Comparison of ENCODE assay signal across 1 cellular context in the genomic region with DNA sequence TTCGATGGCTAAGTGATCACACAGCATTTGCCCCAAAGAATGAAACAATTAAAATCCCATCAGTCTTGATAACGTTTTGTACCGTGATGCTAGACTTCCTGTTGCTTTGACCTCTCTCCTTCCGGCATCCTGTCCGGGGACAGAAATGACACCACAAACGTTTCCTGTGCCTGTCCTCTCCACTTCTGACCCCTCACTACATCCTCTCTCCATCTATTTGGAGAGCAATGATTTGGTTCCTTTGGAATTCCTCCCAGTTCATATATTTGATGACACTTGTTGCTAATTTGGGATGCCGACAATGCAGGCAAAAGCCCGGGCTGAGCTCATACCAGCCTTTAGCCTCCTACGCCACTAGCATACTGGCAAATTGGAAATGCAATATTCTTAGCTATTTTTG.
TF ChIP-seq lines count a peak whose summit lies in the region.

No MANE protein-coding gene starts in this region.

TF ChIP-seq in liver, 16 proteins besides CTCF, POLR2A, EP300 and RAD21 (continued from another document):
- TF ChIP-seq REST (IDR thresholded peaks at IDR 0.05) (no peak), TAF1 (conservative IDR thresholded peaks at IDR 0.05) (no peak), ATF3 (IDR thresholded peaks at IDR 0.05) (no peak), HNF4A (conservative IDR thresholded peaks at IDR 0.05) (no peak), GABPA (IDR thresholded peaks at IDR 0.05 in 1 of 2, conservative IDR thresholded peaks at IDR 0.05 in 1 of 2) (peak in 1 of 2 donors; percentile 35), RXRA (IDR thresholded peaks at IDR 0.05) (peak; percentile 51 to 55), HNF4G (IDR thresholded peaks at IDR 0.05) (no peak), NR2F2 (IDR thresholded peaks at IDR 0.05) (peak; percentile 99), SP1 (IDR thresholded peaks at IDR 0.05) (peak; percentile 66), JUND (IDR thresholded peaks at IDR 0.05) (peak in 1 of 2 donors; percentile 24)
- TF ChIP-seq, protein P1, sequence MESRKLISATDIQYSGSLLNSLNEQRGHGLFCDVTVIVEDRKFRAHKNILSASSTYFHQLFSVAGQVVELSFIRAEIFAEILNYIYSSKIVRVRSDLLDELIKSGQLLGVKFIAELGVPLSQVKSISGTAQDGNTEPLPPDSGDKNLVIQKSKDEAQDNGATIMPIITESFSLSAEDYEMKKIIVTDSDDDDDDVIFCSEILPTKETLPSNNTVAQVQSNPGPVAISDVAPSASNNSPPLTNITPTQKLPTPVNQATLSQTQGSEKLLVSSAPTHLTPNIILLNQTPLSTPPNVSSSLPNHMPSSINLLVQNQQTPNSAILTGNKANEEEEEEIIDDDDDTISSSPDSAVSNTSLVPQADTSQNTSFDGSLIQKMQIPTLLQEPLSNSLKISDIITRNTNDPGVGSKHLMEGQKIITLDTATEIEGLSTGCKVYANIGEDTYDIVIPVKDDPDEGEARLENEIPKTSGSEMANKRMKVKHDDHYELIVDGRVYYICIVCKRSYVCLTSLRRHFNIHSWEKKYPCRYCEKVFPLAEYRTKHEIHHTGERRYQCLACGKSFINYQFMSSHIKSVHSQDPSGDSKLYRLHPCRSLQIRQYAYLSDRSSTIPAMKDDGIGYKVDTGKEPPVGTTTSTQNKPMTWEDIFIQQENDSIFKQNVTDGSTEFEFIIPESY (IDR thresholded peaks at IDR 0.05) = no peak
TF ChIP-seq in liver: peak in this region for 6.
